Comparison of ENCODE assay signal across 1 cellular context in the genomic region with DNA sequence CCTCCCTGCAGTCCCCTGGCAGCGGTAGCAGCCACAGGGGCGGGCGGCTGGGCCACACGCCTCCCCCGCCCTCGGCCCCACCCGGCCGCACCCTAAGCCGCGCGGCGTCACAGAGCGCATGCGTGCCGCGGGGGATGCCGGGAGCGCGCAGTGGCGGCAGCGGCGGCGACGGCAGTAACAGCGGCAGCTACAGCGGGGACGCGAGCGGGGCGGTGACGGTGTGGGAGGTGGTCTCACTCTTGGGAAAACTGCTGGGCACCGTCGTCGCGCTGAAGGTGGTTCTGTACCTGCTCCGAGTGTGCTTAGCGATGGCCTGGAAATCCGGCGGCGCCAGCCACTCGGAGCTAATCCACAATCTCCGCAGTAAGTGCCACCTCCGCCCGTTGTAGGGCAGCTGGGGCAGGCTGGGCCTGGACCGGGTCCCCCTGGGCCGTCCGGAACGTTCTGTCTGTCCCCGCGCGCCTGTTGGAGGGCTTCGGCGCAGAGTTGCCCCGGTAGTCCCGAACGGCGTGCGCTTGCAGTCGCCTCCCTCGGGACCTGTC.
TF ChIP-seq lines count a peak whose summit lies in the region.

PCMT1 (plus strand) TSS at position 148 of the 542 bp plus-strand sequence; CDS start at position 309, 161 bp downstream.

TF ChIP-seq in HepG2, 621 proteins besides CTCF, POLR2A, EP300 and RAD21 (continued from another document and continues in another):
- TF ChIP-seq MLXIP (CRISPR knock-in tag; IDR thresholded peaks at IDR 0.05; ENCODE audit: borderline replicate concordance), result 0 out of 2 replicates have a peak, but pooled peaks have one; percentile 28
- TF ChIP-seq, protein P1, sequence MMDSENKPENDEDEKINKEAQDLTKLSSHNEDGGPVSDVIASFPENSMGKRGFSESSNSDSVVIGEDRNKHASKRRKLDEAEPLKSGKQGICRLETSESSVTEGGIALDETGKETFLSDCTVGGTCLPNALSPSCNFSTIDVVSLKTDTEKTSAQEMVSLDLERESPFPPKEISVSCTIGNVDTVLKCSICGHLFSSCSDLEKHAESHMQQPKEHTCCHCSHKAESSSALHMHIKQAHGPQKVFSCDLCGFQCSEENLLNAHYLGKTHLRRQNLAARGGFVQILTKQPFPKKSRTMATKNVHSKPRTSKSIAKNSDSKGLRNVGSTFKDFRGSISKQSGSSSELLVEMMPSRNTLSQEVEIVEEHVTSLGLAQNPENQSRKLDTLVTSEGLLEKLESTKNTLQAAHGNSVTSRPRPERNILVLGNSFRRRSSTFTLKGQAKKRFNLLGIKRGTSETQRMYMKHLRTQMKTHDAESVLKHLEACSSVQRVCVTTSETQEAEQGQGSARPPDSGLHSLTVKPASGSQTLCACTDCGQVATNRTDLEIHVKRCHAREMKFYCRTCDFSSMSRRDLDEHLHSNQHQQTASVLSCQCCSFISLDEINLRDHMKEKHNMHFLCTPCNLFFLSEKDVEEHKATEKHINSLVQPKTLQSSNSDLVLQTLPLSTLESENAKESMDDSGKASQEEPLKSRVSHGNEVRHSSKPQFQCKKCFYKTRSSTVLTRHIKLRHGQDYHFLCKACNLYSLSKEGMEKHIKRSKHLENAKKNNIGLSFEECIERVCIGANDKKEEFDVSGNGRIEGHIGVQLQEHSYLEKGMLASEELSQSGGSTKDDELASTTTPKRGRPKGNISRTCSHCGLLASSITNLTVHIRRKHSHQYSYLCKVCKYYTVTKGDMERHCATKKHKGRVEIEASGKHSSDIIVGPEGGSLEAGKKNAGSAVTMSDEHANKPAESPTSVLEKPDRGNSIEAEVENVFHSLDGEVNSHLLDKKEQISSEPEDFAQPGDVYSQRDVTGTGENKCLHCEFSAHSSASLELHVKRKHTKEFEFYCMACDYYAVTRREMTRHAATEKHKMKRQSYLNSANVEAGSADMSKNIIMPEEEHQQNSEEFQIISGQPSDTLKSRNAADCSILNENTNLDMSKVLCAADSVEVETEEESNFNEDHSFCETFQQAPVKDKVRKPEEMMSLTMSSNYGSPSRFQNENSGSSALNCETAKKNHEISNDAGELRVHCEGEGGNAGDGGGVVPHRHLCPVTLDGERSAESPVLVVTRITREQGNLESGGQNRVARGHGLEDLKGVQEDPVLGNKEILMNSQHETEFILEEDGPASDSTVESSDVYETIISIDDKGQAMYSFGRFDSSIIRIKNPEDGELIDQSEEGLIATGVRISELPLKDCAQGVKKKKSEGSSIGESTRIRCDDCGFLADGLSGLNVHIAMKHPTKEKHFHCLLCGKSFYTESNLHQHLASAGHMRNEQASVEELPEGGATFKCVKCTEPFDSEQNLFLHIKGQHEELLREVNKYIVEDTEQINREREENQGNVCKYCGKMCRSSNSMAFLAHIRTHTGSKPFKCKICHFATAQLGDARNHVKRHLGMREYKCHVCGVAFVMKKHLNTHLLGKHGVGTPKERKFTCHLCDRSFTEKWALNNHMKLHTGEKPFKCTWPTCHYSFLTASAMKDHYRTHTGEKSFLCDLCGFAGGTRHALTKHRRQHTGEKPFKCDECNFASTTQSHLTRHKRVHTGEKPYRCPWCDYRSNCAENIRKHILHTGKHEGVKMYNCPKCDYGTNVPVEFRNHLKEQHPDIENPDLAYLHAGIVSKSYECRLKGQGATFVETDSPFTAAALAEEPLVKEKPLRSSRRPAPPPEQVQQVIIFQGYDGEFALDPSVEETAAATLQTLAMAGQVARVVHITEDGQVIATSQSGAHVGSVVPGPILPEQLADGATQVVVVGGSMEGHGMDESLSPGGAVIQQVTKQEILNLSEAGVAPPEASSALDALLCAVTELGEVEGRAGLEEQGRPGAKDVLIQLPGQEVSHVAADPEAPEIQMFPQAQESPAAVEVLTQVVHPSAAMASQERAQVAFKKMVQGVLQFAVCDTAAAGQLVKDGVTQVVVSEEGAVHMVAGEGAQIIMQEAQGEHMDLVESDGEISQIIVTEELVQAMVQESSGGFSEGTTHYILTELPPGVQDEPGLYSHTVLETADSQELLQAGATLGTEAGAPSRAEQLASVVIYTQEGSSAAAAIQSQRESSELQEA (CRISPR knock-in tag; IDR thresholded peaks at IDR 0.05; ENCODE audit: not compliant biosample characterization), result peak; percentile 81
- no peak for TF ChIP-seq IRF1 (CRISPR knock-in tag; IDR thresholded peaks at IDR 0.05; ENCODE audit: low read depth)
- TF ChIP-seq, protein P2, sequence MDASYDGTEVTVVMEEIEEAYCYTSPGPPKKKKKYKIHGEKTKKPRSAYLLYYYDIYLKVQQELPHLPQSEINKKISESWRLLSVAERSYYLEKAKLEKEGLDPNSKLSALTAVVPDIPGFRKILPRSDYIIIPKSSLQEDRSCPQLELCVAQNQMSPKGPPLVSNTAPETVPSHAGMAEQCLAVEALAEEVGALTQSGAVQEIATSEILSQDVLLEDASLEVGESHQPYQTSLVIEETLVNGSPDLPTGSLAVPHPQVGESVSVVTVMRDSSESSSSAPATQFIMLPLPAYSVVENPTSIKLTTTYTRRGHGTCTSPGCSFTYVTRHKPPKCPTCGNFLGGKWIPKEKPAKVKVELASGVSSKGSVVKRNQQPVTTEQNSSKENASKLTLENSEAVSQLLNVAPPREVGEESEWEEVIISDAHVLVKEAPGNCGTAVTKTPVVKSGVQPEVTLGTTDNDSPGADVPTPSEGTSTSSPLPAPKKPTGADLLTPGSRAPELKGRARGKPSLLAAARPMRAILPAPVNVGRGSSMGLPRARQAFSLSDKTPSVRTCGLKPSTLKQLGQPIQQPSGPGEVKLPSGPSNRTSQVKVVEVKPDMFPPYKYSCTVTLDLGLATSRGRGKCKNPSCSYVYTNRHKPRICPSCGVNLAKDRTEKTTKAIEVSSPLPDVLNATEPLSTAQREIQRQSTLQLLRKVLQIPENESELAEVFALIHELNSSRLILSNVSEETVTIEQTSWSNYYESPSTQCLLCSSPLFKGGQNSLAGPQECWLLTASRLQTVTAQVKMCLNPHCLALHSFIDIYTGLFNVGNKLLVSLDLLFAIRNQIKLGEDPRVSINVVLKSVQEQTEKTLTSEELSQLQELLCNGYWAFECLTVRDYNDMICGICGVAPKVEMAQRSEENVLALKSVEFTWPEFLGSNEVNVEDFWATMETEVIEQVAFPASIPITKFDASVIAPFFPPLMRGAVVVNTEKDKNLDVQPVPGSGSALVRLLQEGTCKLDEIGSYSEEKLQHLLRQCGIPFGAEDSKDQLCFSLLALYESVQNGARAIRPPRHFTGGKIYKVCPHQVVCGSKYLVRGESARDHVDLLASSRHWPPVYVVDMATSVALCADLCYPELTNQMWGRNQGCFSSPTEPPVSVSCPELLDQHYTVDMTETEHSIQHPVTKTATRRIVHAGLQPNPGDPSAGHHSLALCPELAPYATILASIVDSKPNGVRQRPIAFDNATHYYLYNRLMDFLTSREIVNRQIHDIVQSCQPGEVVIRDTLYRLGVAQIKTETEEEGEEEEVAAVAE (CRISPR knock-in tag; IDR thresholded peaks at IDR 0.05; ENCODE audit: borderline replicate concordance), result no peak; the same call in 1 of the 2 replicates
- no peak for TF ChIP-seq ZNF414 (CRISPR knock-in tag; IDR thresholded peaks at IDR 0.05)
- TF ChIP-seq EEA1 (CRISPR knock-in tag; IDR thresholded peaks at IDR 0.05; ENCODE audit: borderline replicate concordance), result no peak
- TF ChIP-seq, protein P3, sequence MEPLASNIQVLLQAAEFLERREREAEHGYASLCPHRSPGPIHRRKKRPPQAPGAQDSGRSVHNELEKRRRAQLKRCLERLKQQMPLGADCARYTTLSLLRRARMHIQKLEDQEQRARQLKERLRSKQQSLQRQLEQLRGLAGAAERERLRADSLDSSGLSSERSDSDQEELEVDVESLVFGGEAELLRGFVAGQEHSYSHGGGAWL (CRISPR knock-in tag; IDR thresholded peaks at IDR 0.05), result 0 out of 2 replicates have a peak, but pooled peaks have one; percentile 70
- TF ChIP-seq ZNF878 (CRISPR knock-in tag; IDR thresholded peaks at IDR 0.05), result no peak
- TF ChIP-seq ZNF143 (CRISPR knock-in tag; IDR thresholded peaks at IDR 0.05), result peak; percentile 91
- TF ChIP-seq ZNF292 (CRISPR knock-in tag; IDR thresholded peaks at IDR 0.05; ENCODE audit: borderline replicate concordance, low read depth), result no peak
- no peak for TF ChIP-seq ELF3 (CRISPR knock-in tag; IDR thresholded peaks at IDR 0.05)
- no peak for TF ChIP-seq MTERF4 (CRISPR knock-in tag; IDR thresholded peaks at IDR 0.05)
- no peak for TF ChIP-seq RCOR2 (CRISPR knock-in tag; IDR thresholded peaks at IDR 0.05)
- 0 out of 2 replicates have a peak, but pooled peaks have one; percentile 47 for TF ChIP-seq CREB3 (CRISPR knock-in tag; IDR thresholded peaks at IDR 0.05)
- TF ChIP-seq, protein P4, sequence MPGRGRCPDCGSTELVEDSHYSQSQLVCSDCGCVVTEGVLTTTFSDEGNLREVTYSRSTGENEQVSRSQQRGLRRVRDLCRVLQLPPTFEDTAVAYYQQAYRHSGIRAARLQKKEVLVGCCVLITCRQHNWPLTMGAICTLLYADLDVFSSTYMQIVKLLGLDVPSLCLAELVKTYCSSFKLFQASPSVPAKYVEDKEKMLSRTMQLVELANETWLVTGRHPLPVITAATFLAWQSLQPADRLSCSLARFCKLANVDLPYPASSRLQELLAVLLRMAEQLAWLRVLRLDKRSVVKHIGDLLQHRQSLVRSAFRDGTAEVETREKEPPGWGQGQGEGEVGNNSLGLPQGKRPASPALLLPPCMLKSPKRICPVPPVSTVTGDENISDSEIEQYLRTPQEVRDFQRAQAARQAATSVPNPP (CRISPR knock-in tag; IDR thresholded peaks at IDR 0.05), result peak; percentile 87; the same call in 1 of the 2 replicates
- TF ChIP-seq, protein P5, sequence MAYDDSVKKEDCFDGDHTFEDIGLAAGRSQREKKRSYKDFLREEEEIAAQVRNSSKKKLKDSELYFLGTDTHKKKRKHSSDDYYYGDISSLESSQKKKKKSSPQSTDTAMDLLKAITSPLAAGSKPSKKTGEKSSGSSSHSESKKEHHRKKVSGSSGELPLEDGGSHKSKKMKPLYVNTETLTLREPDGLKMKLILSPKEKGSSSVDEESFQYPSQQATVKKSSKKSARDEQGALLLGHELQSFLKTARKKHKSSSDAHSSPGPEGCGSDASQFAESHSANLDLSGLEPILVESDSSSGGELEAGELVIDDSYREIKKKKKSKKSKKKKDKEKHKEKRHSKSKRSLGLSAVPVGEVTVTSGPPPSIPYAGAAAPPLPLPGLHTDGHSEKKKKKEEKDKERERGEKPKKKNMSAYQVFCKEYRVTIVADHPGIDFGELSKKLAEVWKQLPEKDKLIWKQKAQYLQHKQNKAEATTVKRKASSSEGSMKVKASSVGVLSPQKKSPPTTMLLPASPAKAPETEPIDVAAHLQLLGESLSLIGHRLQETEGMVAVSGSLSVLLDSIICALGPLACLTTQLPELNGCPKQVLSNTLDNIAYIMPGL (CRISPR knock-in tag; IDR thresholded peaks at IDR 0.05; ENCODE audit: borderline replicate concordance in 1 of 2, low read depth in 1 of 2), result peak in 1 of 2 experiments; percentile 84; a peak in 3 of 4 replicates
- TF ChIP-seq ZNF136 (CRISPR knock-in tag; IDR thresholded peaks at IDR 0.05; ENCODE audit: low read depth), result no peak
- no peak for TF ChIP-seq NFRKB (IDR thresholded peaks at IDR 0.05)
- TF ChIP-seq PHB2 (IDR thresholded peaks at IDR 0.05; ENCODE audit: partially characterized antibody), result no peak
- 0 out of 2 replicates have a peak, but pooled peaks have one; percentile 60 for TF ChIP-seq ZNF792 (CRISPR knock-in tag; IDR thresholded peaks at IDR 0.05)
- peak; percentile 86 for TF ChIP-seq KAT7 (CRISPR knock-in tag; IDR thresholded peaks at IDR 0.05; ENCODE audit: borderline replicate concordance)
